9 cellular contexts compared by ENCODE assay signal in the genomic region with DNA sequence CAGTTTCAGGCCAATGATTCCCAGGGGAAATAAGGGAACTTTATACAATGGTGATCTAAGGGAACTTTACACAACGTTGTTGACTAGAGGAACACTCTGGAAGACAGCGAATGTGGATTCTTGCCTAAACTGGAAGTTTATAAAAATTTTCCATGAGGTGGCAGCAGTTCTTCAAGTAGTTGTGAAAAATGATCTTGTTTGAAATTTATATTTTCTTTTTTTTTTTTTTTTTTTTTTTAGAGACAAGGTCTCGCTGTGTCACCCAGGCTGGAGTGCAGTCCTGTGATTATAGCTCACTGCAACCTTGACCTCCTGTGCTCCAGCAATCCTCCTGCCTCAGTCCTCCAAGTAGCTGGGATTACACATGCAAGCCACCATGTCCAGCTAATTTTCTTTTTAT. TPM values are rescaled to one million over a fixed set of nuclear protein-coding genes. Genes with fewer than 3 reads are reported as not detected.
DNase-seq lines count a peak whose midpoint lies in the region; ATAC-seq and TF ChIP-seq lines count a peak whose summit lies in the region.
"Had no signal": no experiment of that assay in that cellular context is flagged by ENCODE, and none has a peak within 500 bp of the region (broad histone marks: within the 10 kb centered on the region; RNA-seq: fewer than 3 reads in every experiment).

No MANE protein-coding gene starts in this region.

- H3K4me3 Mint-ChIP-seq in chondrocyte (ENCODE audit: unreplicated experiment): no peak overlapping the region

- H3K9me3 Mint-ChIP-seq in chondrocyte (ENCODE audit: low read depth): no peaks in the 10 kb centered on the region

- H3K27me3 Mint-ChIP-seq in chondrocyte (ENCODE audit: low read depth): no peaks in the 10 kb centered on the region

- no peak for ATAC-seq in HG02938 (IDR thresholded peaks at IDR 0.05; ENCODE audit: unreplicated experiment)

- CTCF ChIA-PET in BJ (lab: Yijun Ruan, JAX): interaction anchor here (0.6 kb wide), 1 partner anchor 68 kb away, joined by 3 read pairs; no protein-coding TSS in a partner anchor

- peak overlapping the region; percentile 17 for H3K27ac Mint-ChIP-seq in chondrocyte (ENCODE audit: unreplicated experiment)

- TF ChIP-seq CTCF in BJ (IDR thresholded peaks at IDR 0.05; ENCODE audit: insufficient read depth, low read depth, low read length) (peak; percentile 24; the same call in 1 of the 2 replicates), LNCAP (IDR thresholded peaks at IDR 0.05) (0 out of 2 replicates have a peak, but pooled peaks have one; percentile 23), chondrocyte (IDR thresholded peaks at IDR 0.05) (peak; percentile 80)

- H3K4me3 ChIP-seq in BJ (ENCODE audit: low read depth, low read length): no peak overlapping the region

- H3K27me3 ChIP-seq in BJ (ENCODE audit: control insufficient read depth, insufficient read depth, low read length): no peaks in the 10 kb centered on the region

- no peaks in the 10 kb centered on the region for H3K36me3 ChIP-seq in BJ (ENCODE audit: control insufficient read depth, insufficient read depth, low read length)

- peaks cover 15% of the 10 kb centered on the region for H3K4me1 Mint-ChIP-seq in chondrocyte (ENCODE audit: low read depth)

- POLR2A ChIA-PET in BJ (lab: Charles Lee): no interaction called here

- no peaks in the 10 kb centered on the region for H3K36me3 Mint-ChIP-seq in chondrocyte (ENCODE audit: low read depth)

- DNase-seq in BJ (ENCODE audit: low read depth) (peak; percentile 17), chondrocyte (ENCODE audit: low spot score) (no peak), middle frontal gyrus (ENCODE audit: extremely low spot score, low spot score) (peak; percentile 29), SHP77 treated with DMSO at 0.1 percent for 48 hours (lab: John Stamatoyannopoulos, UW) (no peak), NCI-H345 (lab: John Stamatoyannopoulos, UW) (no peak)
- no peak for DNase-seq in activated CD8-positive, alpha-beta memory T cell treated with anti-CD3 and anti-CD28 coated beads for 24 hours
- DNase-seq: stimulated activated CD4-positive, alpha-beta T cell treated with anti-CD3 and anti-CD28 coated beads, Interleukin-4, amount 100 ng/mL, for 24 hours had no signal

RNA-seq across cellular contexts. Expression of gene GTF2I, which starts 32.1 kb away (rescaled TPM):
- 30.7 and 37.4 TPM in 2 replicates for polyA plus RNA-seq in BJ (2011; rRNA removed)
- polyA minus RNA-seq in BJ (2011; rRNA and poly(A)+ RNA removed): 18.5 and 23.4 TPM in 2 replicates
- 157 to 234 TPM (median 160 TPM) in 3 replicates for total RNA-seq in chondrocyte

Comparison
In these comparisons a context has a peak if more than half of its experiments do, and no peak if none do; other contexts are left out.
1. DNase-seq: peak in BJ (single experiment) and middle frontal gyrus (single experiment); none in chondrocyte (single experiment), SHP77 treated with DMSO at 0.1 percent for 48 hours (single experiment), activated CD8-positive, alpha-beta memory T cell treated with anti-CD3 and anti-CD28 coated beads for 24 hours (single experiment) and NCI-H345 (single experiment).
2. CTCF ChIP-seq: peak in every context shown above with its lines; median percentile 80 in chondrocyte; 24 in BJ; 23 in LNCAP.